Comparison of ENCODE assay signal across 8 cellular contexts in genomic region chr2:171434671-171434980, GRCh38. TPM values are rescaled to one million over a fixed set of nuclear protein-coding genes. Genes with fewer than 3 reads are reported as not detected.
DNase-seq lines count a peak whose midpoint lies in the region; TF ChIP-seq lines count a peak whose summit lies in the region.

No MANE protein-coding gene starts in this region.

- POLR2A ChIA-PET in AG04450 (lab: Yijun Ruan, JAX) = interaction anchor here (1.1 kb wide), 1 partner anchor 44 kb away, joined by 5 read pairs; no protein-coding TSS in a partner anchor

- H3K9me3 ChIP-seq in AG04450 (ENCODE audit: control insufficient read depth, insufficient read depth, low read length) (peaks cover 19% of the 10 kb centered on the region), adrenal gland (replicated peaks in 1 of 3) (no peaks in the 10 kb centered on the region)

- WGBS in adrenal gland, 4 donors = 0 to 1% (median 0%) methylated on average over 6 to 20 of the region's 20 CpGs

- DNase-seq in AG04450 (ENCODE audit: low read depth, low spot score) (no peak), HL-60 (ENCODE audit: low read depth in 1 of 2, low spot score in 1 of 2) (peak in 1 of 2 experiments; percentile 75), adrenal gland (peak in 1 of 7 donors; percentile 76), superior temporal gyrus (ENCODE audit: extremely low spot score) (peak; percentile 66), foreskin melanocyte (no peak), HuH-7.5 (ENCODE audit: low spot score) (no peak), NCI-H2107 (lab: John Stamatoyannopoulos, UW) (no peak)

- H3K4me3 ChIP-seq in AG04450 (ENCODE audit: low read depth, low read length) (peak overlapping the region; percentile 91), HL-60 (replicated peaks; ENCODE audit: insufficient read depth, low read length) (peak overlapping the region; percentile 80), adrenal gland (peak overlapping the region; percentile 17 to 98 (median 50))

- H3K27ac ChIP-seq in AG04450 (ENCODE audit: low read depth, low read length) (no peak overlapping the region), HL-60 (replicated peaks) (peak overlapping the region; percentile 99), adrenal gland (peak overlapping the region; percentile 87 to 99 (median 97)), layer of hippocampus (ENCODE audit: low read depth, low read length) (peak overlapping the region; percentile 94)

- CTCF ChIA-PET in AG04450 (lab: Charles Lee) = interaction anchor here (1.3 kb wide), 1 partner anchor 276 kb away, joined by 4 read pairs; no protein-coding TSS in a partner anchor

- intact Hi-C loops in adrenal gland (cut with DNase I) = loop anchor here (5.0 to 10.0 kb wide), 2 partner anchors 90 to 462 kb away; partner anchors contain the start of gene CYBRD1 (in 2 of the 2)

- no peaks in the 10 kb centered on the region for H3K27me3 ChIP-seq in AG04450 (ENCODE audit: control insufficient read depth, insufficient read depth, low read length)
- no peaks in the 10 kb centered on the region for H3K27me3 ChIP-seq in HL-60 (ENCODE audit: insufficient read depth, poor library complexity, severe bottlenecking)
- H3K27me3 ChIP-seq in adrenal gland = no peaks in the 10 kb centered on the region
- no peaks in the 10 kb centered on the region for H3K27me3 ChIP-seq in layer of hippocampus (ENCODE audit: control insufficient read depth, insufficient read depth, low read length)

- TF ChIP-seq POLR2A in adrenal gland (IDR thresholded peaks at IDR 0.05) = peak in 1 of 2 donors; percentile 1

- no peak for TF ChIP-seq CTCF in AG04450 (IDR thresholded peaks at IDR 0.05; ENCODE audit: low read depth, low read length)
- TF ChIP-seq CTCF in HL-60 (IDR thresholded peaks at IDR 0.05; ENCODE audit: insufficient read depth, low read length) = no peak
- no peak for TF ChIP-seq CTCF in adrenal gland (IDR thresholded peaks at IDR 0.05)

- H3K4me1 ChIP-seq in adrenal gland (replicated peaks in 1 of 2) = peaks cover 7 to 14% of the 10 kb centered on the region in 2 donors

- H3K36me3 ChIP-seq in adrenal gland (replicated peaks in 1 of 2) = peaks cover 0 to under 1% of the 10 kb centered on the region in 2 donors

RNA-seq across cellular contexts. Expression of gene DCAF17, which starts 0.6 kb away (rescaled TPM):
- polyA plus RNA-seq in AG04450 (2011; rRNA removed) (12.4 and 18.3 TPM in 2 replicates), adrenal gland (10 to 100 TPM in 1 of 3 donors, 1 to 10 TPM in 2; 2.6 to 13.6 (median 4.0) TPM)
- polyA minus RNA-seq in AG04450 (2011; rRNA and poly(A)+ RNA removed) = 11.5 and 17.9 TPM in 2 replicates
- 10 to 100 TPM in 7 of 8 donors, 1 to 10 TPM in 1; 9.6 to 19.9 (median 17.3) TPM for total RNA-seq in adrenal gland

RNA-seq across cellular contexts. Expression of gene METTL8, which starts 0.8 kb away (rescaled TPM):
- polyA plus RNA-seq in AG04450 (2011; rRNA removed) (16.0 and 25.9 TPM in 2 replicates), adrenal gland (10 to 100 TPM in 1 of 3 donors, 1 to 10 TPM in 2; 3.3 to 24.7 (median 6.6) TPM)
- polyA minus RNA-seq in AG04450 (2011; rRNA and poly(A)+ RNA removed) = 11.2 and 14.9 TPM in 2 replicates
- 10 to 100 TPM; 13.8 to 37.5 (median 20.6) TPM for total RNA-seq in adrenal gland
